17 cellular contexts compared by ENCODE assay signal in the genomic region with DNA sequence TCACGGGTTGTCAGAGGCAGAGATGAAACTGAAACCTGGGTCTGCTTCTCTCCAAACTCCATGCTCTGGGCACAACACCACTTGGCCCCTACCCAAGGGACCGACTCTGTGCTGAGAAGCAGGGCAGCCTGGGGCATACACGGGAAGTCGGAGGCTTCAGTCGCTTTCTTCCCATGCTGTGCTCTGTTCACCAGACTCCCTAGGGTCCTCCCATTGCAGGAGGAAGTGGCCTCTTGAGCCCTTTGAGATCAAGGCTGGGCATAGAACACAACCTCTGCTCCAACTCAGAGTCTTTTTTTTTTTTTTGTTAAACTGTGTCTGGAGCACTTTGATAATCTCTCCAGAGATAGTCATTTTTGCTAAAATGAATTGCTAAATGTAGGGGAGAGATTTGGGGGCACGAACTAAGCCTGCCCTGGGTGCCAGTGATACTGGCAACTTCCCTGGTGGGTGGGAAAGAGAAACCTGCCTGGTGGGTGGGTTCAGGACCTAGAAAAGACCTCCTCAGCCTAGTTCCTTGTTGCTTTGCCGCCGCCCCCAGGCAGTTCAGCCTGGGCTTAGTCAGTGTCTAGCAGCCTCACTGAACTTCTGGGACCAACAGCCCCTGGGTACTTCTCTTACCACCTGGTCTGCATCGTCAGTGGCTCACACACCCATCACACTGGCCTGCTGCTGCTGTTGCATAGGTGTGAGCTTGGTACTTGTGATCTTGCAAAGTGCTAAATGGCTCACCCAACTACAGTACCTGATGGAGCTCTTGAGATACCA.
DNase-seq lines count a peak whose midpoint lies in the region; ATAC-seq, FAIRE-seq and TF ChIP-seq lines count a peak whose summit lies in the region.
"Had no signal": no experiment of that assay in that cellular context is flagged by ENCODE, and none has a peak within 500 bp of the region (broad histone marks: within the 10 kb centered on the region; RNA-seq: fewer than 3 reads in every experiment).

No MANE protein-coding gene starts in this region.

- ATAC-seq in GM18520 (IDR thresholded peaks at IDR 0.05; ENCODE audit: unreplicated experiment) (no peak), GM18519 (IDR thresholded peaks at IDR 0.05; ENCODE audit: low FRiP score, unreplicated experiment) (no peak)
- ATAC-seq: activated CD4-positive, CD25-positive, alpha-beta regulatory T cell treated with anti-CD3 and anti-CD28 coated beads, Interleukin-2, amount 50 U/mL, for 24 hours; activated naive CD8-positive, alpha-beta T cell treated with anti-CD3 and anti-CD28 coated beads, Interleukin-2, amount 50 U/mL, for 24 hours; activated T-helper 17 cell treated with anti-CD3 and anti-CD28 coated beads, Interleukin-2, amount 50 U/mL, for 72 hours had no signal

- no peak overlapping the region for H3K9ac ChIP-seq in SK-N-MC (ENCODE audit: insufficient read length)

- H3K9me3 ChIP-seq in SK-N-MC (ENCODE audit: low read depth, low read length) (no peaks in the 10 kb centered on the region), left ventricle myocardium inferior (replicated peaks) (no peaks in the 10 kb centered on the region), small intestine (ENCODE audit: control insufficient read depth, low read depth) (no peaks in the 10 kb centered on the region)

- H3K36me3 ChIP-seq in SK-N-MC (ENCODE audit: insufficient read depth, low read length) (no peaks in the 10 kb centered on the region), left ventricle myocardium inferior (no peaks in the 10 kb centered on the region), small intestine (ENCODE audit: control insufficient read depth in 2 of 2, insufficient read depth in 2 of 2, low read length in 2 of 2) (no peaks in the 10 kb centered on the region)

- intact Hi-C loops in left ventricle myocardium inferior (cut with micrococcal nuclease): no loop called here

- 26 to 46% (median 32%) methylated on average over 9 of the region's 9 CpGs for WGBS in small intestine, 3 donors

- H3K4me1 ChIP-seq in left ventricle myocardium inferior (peaks cover 56% of the 10 kb centered on the region), small intestine (ENCODE audit: control insufficient read depth in 2 of 2, insufficient read depth in 1 of 2, low read depth in 1 of 2, low read length in 1 of 2) (peaks cover 0 to 6% of the 10 kb centered on the region in 2 donors)

- TF ChIP-seq CTCF in left ventricle myocardium inferior (IDR thresholded peaks at IDR 0.05; ENCODE audit: borderline replicate concordance): no peak

- H3K27me3 ChIP-seq in left ventricle myocardium inferior (ENCODE audit: low read depth): no peaks in the 10 kb centered on the region
- no peaks in the 10 kb centered on the region for H3K27me3 ChIP-seq in small intestine (ENCODE audit: control insufficient read depth in 2 of 2, insufficient read depth in 2 of 2, low read length in 2 of 2)

- H3K4me3 ChIP-seq in SK-N-MC (peak overlapping the region; percentile 47), left ventricle myocardium inferior (no peak overlapping the region), small intestine (ENCODE audit: low read depth in 1 of 2, low read length in 2 of 2) (no peak overlapping the region)
- H3K4me3 ChIP-seq: skin epidermis had no signal

- H3K27ac ChIP-seq in SK-N-MC (no peak overlapping the region), left ventricle myocardium inferior (replicated peaks) (no peak overlapping the region), small intestine (ENCODE audit: low read depth in 1 of 2, low read length in 1 of 2) (peak overlapping the region in 1 of 2 donors; percentile 39)

- FAIRE-seq in small intestine (lab: Jason Lieb, UNC): no peak
- FAIRE-seq: D721Med, GM12892 had no signal

- DNase-seq in MV-4-11 (lab: John Stamatoyannopoulos, UW): peak; percentile 59
- DNase-seq in SK-N-MC (ENCODE audit: low read depth, low spot score): no peak
- DNase-seq in left ventricle myocardium inferior: peak; percentile 44
- peak; percentile 62 for DNase-seq in small intestine
- DNase-seq in activated CD4-positive, alpha-beta T cell treated with anti-CD3 and anti-CD28 coated beads for 48 hours: no peak
- DNase-seq: activated naive CD8-positive, alpha-beta T cell treated with anti-CD3 and anti-CD28 coated beads, Interleukin-2, amount 50 U/mL, for 24 hours; dermis blood vessel endothelial cell; NCI-H1436; NCI-H446; SIG-M5 had no signal

Comparison
In these comparisons a context has a peak if more than half of its experiments do, and no peak if none do; other contexts are left out.
1. DNase-seq: peak in MV-4-11 (single experiment), left ventricle myocardium inferior (single experiment) and small intestine (single experiment); none in SK-N-MC (single experiment) and activated CD4-positive, alpha-beta T cell treated with anti-CD3 and anti-CD28 coated beads for 48 hours (single experiment).